ENCODE assay signal across 15 cellular contexts in genomic region chr7:153432056-153432455, GRCh38.
"Had no signal": no experiment of that assay in that cellular context is flagged by ENCODE, and none has a peak within 500 bp of the region (broad histone marks: within the 10 kb centered on the region; RNA-seq: fewer than 3 reads in every experiment).

No MANE protein-coding gene starts in this region.

- H3K27ac ChIP-seq: ascending aorta, dorsolateral prefrontal cortex, esophagus muscularis mucosa, neural progenitor cell, pancreas, testis, uterus, VCaP had no signal

- H3K27ac Mint-ChIP-seq: activated CD4-positive, alpha-beta memory T cell treated with anti-CD3 and anti-CD28 coated beads, Interleukin-2, amount 10 ng/mL, durations not matched to agents 7 days and 5 days; activated naive CD8-positive, alpha-beta T cell treated with anti-CD3 and anti-CD28 coated beads, Interleukin-2, amount 50 U/mL, for 24 hours; mesothelial cell of epicardium; neural progenitor cell; stimulated activated naive CD8-positive, alpha-beta T cell treated with anti-CD3 and anti-CD28 coated beads, Interleukin-15, amount 100 ng/mL, for 72 hours had no signal

- H3K4me3 ChIP-seq: ascending aorta, dorsolateral prefrontal cortex, esophagus muscularis mucosa, neural progenitor cell, pancreas, testis, uterus had no signal

- H3K27me3 Mint-ChIP-seq: activated CD4-positive, alpha-beta memory T cell treated with anti-CD3 and anti-CD28 coated beads, Interleukin-2, amount 10 ng/mL, durations not matched to agents 7 days and 5 days; activated naive CD8-positive, alpha-beta T cell treated with anti-CD3 and anti-CD28 coated beads, Interleukin-2, amount 50 U/mL, for 24 hours; stimulated activated naive CD8-positive, alpha-beta T cell treated with anti-CD3 and anti-CD28 coated beads, Interleukin-15, amount 100 ng/mL, for 72 hours had no signal

- H3K4me3 Mint-ChIP-seq: activated CD4-positive, alpha-beta memory T cell treated with anti-CD3 and anti-CD28 coated beads, Interleukin-2, amount 10 ng/mL, durations not matched to agents 7 days and 5 days; activated naive CD8-positive, alpha-beta T cell treated with anti-CD3 and anti-CD28 coated beads, Interleukin-2, amount 50 U/mL, for 24 hours; mesothelial cell of epicardium; neural progenitor cell; stimulated activated naive CD8-positive, alpha-beta T cell treated with anti-CD3 and anti-CD28 coated beads, Interleukin-15, amount 100 ng/mL, for 72 hours had no signal

- H3K4me1 ChIP-seq: ascending aorta, esophagus muscularis mucosa, neural progenitor cell, pancreas, testis, uterus had no signal

- H3K36me3 ChIP-seq: ascending aorta, esophagus muscularis mucosa, neural progenitor cell, pancreas, uterus had no signal

- H3K4me1 Mint-ChIP-seq: activated CD4-positive, alpha-beta memory T cell treated with anti-CD3 and anti-CD28 coated beads, Interleukin-2, amount 10 ng/mL, durations not matched to agents 7 days and 5 days; activated naive CD8-positive, alpha-beta T cell treated with anti-CD3 and anti-CD28 coated beads, Interleukin-2, amount 50 U/mL, for 24 hours; mesothelial cell of epicardium; neural progenitor cell; stimulated activated naive CD8-positive, alpha-beta T cell treated with anti-CD3 and anti-CD28 coated beads, Interleukin-15, amount 100 ng/mL, for 72 hours had no signal

- H3K36me3 Mint-ChIP-seq: neural progenitor cell had no signal

- ATAC-seq: activated naive CD8-positive, alpha-beta T cell treated with anti-CD3 and anti-CD28 coated beads, Interleukin-2, amount 50 U/mL, for 24 hours; pancreas; stimulated activated naive CD8-positive, alpha-beta T cell treated with anti-CD3 and anti-CD28 coated beads, Interleukin-15, amount 100 ng/mL, for 72 hours had no signal

- H3K27me3 ChIP-seq: ascending aorta, dorsolateral prefrontal cortex, esophagus muscularis mucosa, neural progenitor cell, testis, uterus had no signal

- H3K9ac ChIP-seq: neural progenitor cell had no signal

- H3K9me3 ChIP-seq: ascending aorta, esophagus muscularis mucosa, pancreas, testis, uterus had no signal

- H3K4me2 ChIP-seq: neural progenitor cell had no signal

- H2AFZ ChIP-seq: neural progenitor cell had no signal

- DNase-seq: activated CD4-positive, alpha-beta memory T cell treated with anti-CD3 and anti-CD28 coated beads, Interleukin-2, amount 10 ng/mL, durations not matched to agents 7 days and 5 days; activated CD8-positive, alpha-beta memory T cell treated with anti-CD3 and anti-CD28 coated beads, Interleukin-2, amount 50 U/mL, for 4 hours; activated naive CD8-positive, alpha-beta T cell treated with anti-CD3 and anti-CD28 coated beads, Interleukin-2, amount 50 U/mL, for 24 hours; dorsolateral prefrontal cortex; glutamatergic neuron; pancreas; stimulated activated CD4-positive, alpha-beta T cell treated with anti-CD3 and anti-CD28 coated beads, Interleukin-4, amount 100 ng/mL, for 4 hours; stimulated activated naive CD8-positive, alpha-beta T cell treated with anti-CD3 and anti-CD28 coated beads, Interleukin-15, amount 100 ng/mL, for 72 hours; testis; uterus had no signal
